Comparison of ENCODE assay signal across 12 cellular contexts in genomic region chr1:169509354-169509753, GRCh38. TPM values are rescaled to one million over a fixed set of nuclear protein-coding genes. Genes with fewer than 3 reads are reported as not detected.
DNase-seq lines count a peak whose midpoint lies in the region; ATAC-seq and TF ChIP-seq lines count a peak whose summit lies in the region.
"Had no signal": no experiment of that assay in that cellular context is flagged by ENCODE, and none has a peak within 500 bp of the region (broad histone marks: within the 10 kb centered on the region; RNA-seq: fewer than 3 reads in every experiment).

No MANE protein-coding gene starts in this region.

- H3K4me3 Mint-ChIP-seq in activated CD4-positive, alpha-beta T cell treated with anti-CD3 and anti-CD28 coated beads for 36 hours, result no peak overlapping the region
- H3K4me3 Mint-ChIP-seq: activated T-cell treated with anti-CD3 and anti-CD28 coated beads, Interleukin-2, amount 50 U/mL, for 4 hours had no signal

- no peaks in the 10 kb centered on the region for H3K36me3 ChIP-seq in subcutaneous abdominal adipose tissue (ENCODE audit: control insufficient read depth in 5 of 5, insufficient read depth in 5 of 5, low read length in 5 of 5)
- H3K36me3 ChIP-seq: ascending aorta, tibial nerve had no signal

- CTCF ChIA-PET in activated CD4-positive, alpha-beta T cell treated with anti-CD3 and anti-CD28 coated beads for 36 hours (lab: Charles Lee), result interaction anchor here (0.6 to 1.5 kb wide), 5 partner anchors 13 to 883 kb away, joined by 3 to 8 read pairs (median 3); no protein-coding TSS in a partner anchor

- peak; percentile 34 for DNase-seq in SIG-M5 treated with dmso at 0.1 percent for 504 hours (lab: John Stamatoyannopoulos, UW; ENCODE audit: unreplicated experiment)
- no peak for DNase-seq in SIG-M5 (lab: John Stamatoyannopoulos, UW)
- DNase-seq in NCI-H748 treated with DMSO at 0.1 percent for 48 hours (lab: John Stamatoyannopoulos, UW), result peak; percentile 93
- DNase-seq in epithelial cell of proximal tubule (ENCODE audit: low read depth), result no peak
- DNase-seq in KBM-7, result no peak
- DNase-seq in activated CD4-positive, alpha-beta T cell treated with anti-CD3 and anti-CD28 coated beads for 36 hours, result no peak
- no peak for DNase-seq in nucleus accumbens (lab: John Stamatoyannopoulos, UW)
- DNase-seq: activated T-cell treated with anti-CD3 and anti-CD28 coated beads, Interleukin-2, amount 50 U/mL, for 4 hours; NCI-H187 treated with DMSO at 0.1 percent for 48 hours had no signal

- no peaks in the 10 kb centered on the region for H3K27me3 Mint-ChIP-seq in activated CD4-positive, alpha-beta T cell treated with anti-CD3 and anti-CD28 coated beads for 36 hours

- no peaks in the 10 kb centered on the region for H3K9me3 Mint-ChIP-seq in activated CD4-positive, alpha-beta T cell treated with anti-CD3 and anti-CD28 coated beads for 36 hours (ENCODE audit: low read depth)
- H3K9me3 Mint-ChIP-seq: activated T-cell treated with anti-CD3 and anti-CD28 coated beads, Interleukin-2, amount 50 U/mL, for 4 hours had no signal

- peaks cover 4 to 49% (median 20%) of the 10 kb centered on the region in 5 donors for H3K4me1 ChIP-seq in subcutaneous abdominal adipose tissue (ENCODE audit: control insufficient read depth in 5 of 5, insufficient read depth in 5 of 5, low read length in 5 of 5)

- H3K4me1 Mint-ChIP-seq in activated CD4-positive, alpha-beta T cell treated with anti-CD3 and anti-CD28 coated beads for 36 hours, result peaks cover 25% of the 10 kb centered on the region

- POLR2A ChIA-PET in activated CD4-positive, alpha-beta T cell treated with anti-CD3 and anti-CD28 coated beads for 36 hours (lab: Charles Lee), result no interaction called here

- H3K9ac ChIP-seq in subcutaneous abdominal adipose tissue (ENCODE audit: low read length in 5 of 5), result no peak overlapping the region

- intact Hi-C loops in activated CD4-positive, alpha-beta T cell treated with anti-CD3 and anti-CD28 coated beads for 36 hours (cut with DNase I, micrococcal nuclease), result no loop called here

- ATAC-seq in activated CD4-positive, alpha-beta T cell treated with anti-CD3 and anti-CD28 coated beads for 36 hours, result no peak
- ATAC-seq: activated T-cell treated with anti-CD3 and anti-CD28 coated beads, Interleukin-2, amount 50 U/mL, for 4 hours had no signal

- H3K27ac Mint-ChIP-seq in activated CD4-positive, alpha-beta T cell treated with anti-CD3 and anti-CD28 coated beads for 36 hours, result no peak overlapping the region

- no peaks in the 10 kb centered on the region for H3K9me3 ChIP-seq in subcutaneous abdominal adipose tissue (ENCODE audit: control insufficient read depth in 5 of 5, low read length in 5 of 5)
- H3K9me3 ChIP-seq: ascending aorta, tibial nerve had no signal

- in situ Hi-C loops in KBM-7 (cut with MboI; ENCODE audit: low pct_unique_long_range_greater_than_20kb, low sequenced_read_pairs), result no loop called here

- H3K4me3 ChIP-seq in epithelial cell of proximal tubule (ENCODE audit: low read depth, low read length) (no peak overlapping the region), subcutaneous abdominal adipose tissue (ENCODE audit: low read depth in 1 of 5, low read length in 5 of 5) (no peak overlapping the region)
- H3K4me3 ChIP-seq: ascending aorta, tibial nerve had no signal

- no peaks in the 10 kb centered on the region for H3K27me3 ChIP-seq in subcutaneous abdominal adipose tissue (ENCODE audit: control insufficient read depth in 5 of 5, insufficient read depth in 4 of 5, low read length in 5 of 5)
- H3K27me3 ChIP-seq: ascending aorta, tibial nerve had no signal

- peak; percentile 47 for TF ChIP-seq CTCF in epithelial cell of proximal tubule (conservative IDR thresholded peaks at IDR 0.05; ENCODE audit: low read depth, low read length)

- H3K27ac ChIP-seq in subcutaneous abdominal adipose tissue (ENCODE audit: low read depth, low read length), result peak overlapping the region; percentile 24

- peaks cover 17% of the 10 kb centered on the region for H3K36me3 Mint-ChIP-seq in activated CD4-positive, alpha-beta T cell treated with anti-CD3 and anti-CD28 coated beads for 36 hours (ENCODE audit: low read depth)

RNA-seq across cellular contexts. Expression of gene SLC19A2, which starts 23.6 kb away (rescaled TPM):
- total RNA-seq in epithelial cell of proximal tubule, result 12.3 and 20.3 TPM in 2 replicates
- 1 to 10 TPM; 4.0 to 4.4 TPM for total RNA-seq in activated CD4-positive, alpha-beta T cell treated with anti-CD3 and anti-CD28 coated beads for 36 hours

Comparison
In these comparisons a context has a peak if more than half of its experiments do, and no peak if none do; other contexts are left out.
1. DNase-seq: peak in SIG-M5 treated with dmso at 0.1 percent for 504 hours (single experiment) and NCI-H748 treated with DMSO at 0.1 percent for 48 hours (single experiment); none in SIG-M5 (single experiment), epithelial cell of proximal tubule (single experiment), KBM-7 (single experiment), activated CD4-positive, alpha-beta T cell treated with anti-CD3 and anti-CD28 coated beads for 36 hours (single experiment) and nucleus accumbens (0 of 56).